In genomic region chr7:6853681-6854080, GRCh38 we compare ENCODE assay signal across 8 cellular contexts. TPM values are rescaled to one million over a fixed set of nuclear protein-coding genes. Genes with fewer than 3 reads are reported as not detected.
DNase-seq lines count a peak whose midpoint lies in the region; ATAC-seq and TF ChIP-seq lines count a peak whose summit lies in the region.
"Not testable (repeated sequence)": the region's sequence is repeated elsewhere in the genome, so short reads cannot be mapped to it uniquely, and the experiment has no call there.

No MANE protein-coding gene starts in this region.

- not testable (repeated sequence) for H3K27ac Mint-ChIP-seq in CD8-positive, alpha-beta T cell; T-helper 1 cell treated with Interleukin-12 subunit alpha and Interleukin-12 subunit beta and Interleukin-4 antibody, amounts not matched to agents 30 μg/mL and 1 μg/mL, for 36 hours; activated T-cell treated with anti-CD3 and anti-CD28 coated beads, Interleukin-2, amount 50 U/mL, for 24 hours; activated naive CD4-positive, alpha-beta T cell treated with anti-CD3 and anti-CD28 coated beads, Interleukin-2, amount 10 ng/mL, durations not matched to agents 7 days and 5 days; chondrocyte (ENCODE audit: unreplicated experiment); natural killer cell treated with Interleukin-12 subunit alpha and Interleukin-12 subunit beta and Interleukin-15 and Interleukin-18, amount 100 ng/mL, for 72 hours; progenitor cell of endocrine pancreas
- peak overlapping the region in 1 of 6 donors; percentile 58 for H3K27ac Mint-ChIP-seq in immature natural killer cell

- TF ChIP-seq CTCF in CD8-positive, alpha-beta T cell (IDR thresholded peaks at IDR 0.05); chondrocyte (IDR thresholded peaks at IDR 0.05); progenitor cell of endocrine pancreas (IDR thresholded peaks at IDR 0.05; ENCODE audit: unreplicated experiment): not testable (repeated sequence)

- POLR2A ChIA-PET in CD8-positive, alpha-beta T cell (lab: Charles Lee) = not testable (repeated sequence)

- H3K4me1 ChIP-seq in CD8-positive, alpha-beta T cell (ENCODE audit: insufficient read depth, low read length) = not testable (repeated sequence)

- not testable (repeated sequence) for H3K36me3 Mint-ChIP-seq in CD8-positive, alpha-beta T cell; T-helper 1 cell treated with Interleukin-12 subunit alpha and Interleukin-12 subunit beta and Interleukin-4 antibody, amounts not matched to agents 30 μg/mL and 1 μg/mL, for 36 hours (ENCODE audit: low read depth); activated T-cell treated with anti-CD3 and anti-CD28 coated beads, Interleukin-2, amount 50 U/mL, for 24 hours (ENCODE audit: low read depth); activated naive CD4-positive, alpha-beta T cell treated with anti-CD3 and anti-CD28 coated beads, Interleukin-2, amount 10 ng/mL, durations not matched to agents 7 days and 5 days; chondrocyte (ENCODE audit: low read depth); immature natural killer cell; natural killer cell treated with Interleukin-12 subunit alpha and Interleukin-12 subunit beta and Interleukin-15 and Interleukin-18, amount 100 ng/mL, for 72 hours; progenitor cell of endocrine pancreas (ENCODE audit: insufficient read depth)

- not testable (repeated sequence) for H3K36me3 ChIP-seq in CD8-positive, alpha-beta T cell (ENCODE audit: insufficient read depth, low read length)

- peak overlapping the region; percentile 70 for H3K4me3 Mint-ChIP-seq in CD8-positive, alpha-beta T cell
- peak overlapping the region; percentile 35 for H3K4me3 Mint-ChIP-seq in T-helper 1 cell treated with Interleukin-12 subunit alpha and Interleukin-12 subunit beta and Interleukin-4 antibody, amounts not matched to agents 30 μg/mL and 1 μg/mL, for 36 hours
- H3K4me3 Mint-ChIP-seq in activated T-cell treated with anti-CD3 and anti-CD28 coated beads, Interleukin-2, amount 50 U/mL, for 24 hours = peak overlapping the region; percentile 2
- H3K4me3 Mint-ChIP-seq in activated naive CD4-positive, alpha-beta T cell treated with anti-CD3 and anti-CD28 coated beads, Interleukin-2, amount 10 ng/mL, durations not matched to agents 7 days and 5 days = peak overlapping the region; percentile 45
- peak overlapping the region; percentile 40 for H3K4me3 Mint-ChIP-seq in chondrocyte (ENCODE audit: unreplicated experiment)
- H3K4me3 Mint-ChIP-seq in immature natural killer cell = peak overlapping the region; percentile 34 to 73 (median 63)
- peak overlapping the region; percentile 47 for H3K4me3 Mint-ChIP-seq in natural killer cell treated with Interleukin-12 subunit alpha and Interleukin-12 subunit beta and Interleukin-15 and Interleukin-18, amount 100 ng/mL, for 72 hours
- H3K4me3 Mint-ChIP-seq in progenitor cell of endocrine pancreas (ENCODE audit: low read depth) = peak overlapping the region; percentile 26

- H3K9me3 Mint-ChIP-seq in CD8-positive, alpha-beta T cell; T-helper 1 cell treated with Interleukin-12 subunit alpha and Interleukin-12 subunit beta and Interleukin-4 antibody, amounts not matched to agents 30 μg/mL and 1 μg/mL, for 36 hours; activated T-cell treated with anti-CD3 and anti-CD28 coated beads, Interleukin-2, amount 50 U/mL, for 24 hours; activated naive CD4-positive, alpha-beta T cell treated with anti-CD3 and anti-CD28 coated beads, Interleukin-2, amount 10 ng/mL, durations not matched to agents 7 days and 5 days; chondrocyte (ENCODE audit: low read depth); immature natural killer cell; natural killer cell treated with Interleukin-12 subunit alpha and Interleukin-12 subunit beta and Interleukin-15 and Interleukin-18, amount 100 ng/mL, for 72 hours; progenitor cell of endocrine pancreas (ENCODE audit: low read depth): not testable (repeated sequence)

- not testable (repeated sequence) for H3K27me3 Mint-ChIP-seq in CD8-positive, alpha-beta T cell (ENCODE audit: low read depth); chondrocyte (ENCODE audit: low read depth); immature natural killer cell (ENCODE audit: low read depth in 3 of 3); natural killer cell treated with Interleukin-12 subunit alpha and Interleukin-12 subunit beta and Interleukin-15 and Interleukin-18, amount 100 ng/mL, for 72 hours; progenitor cell of endocrine pancreas
- peaks cover 14% of the 10 kb centered on the region for H3K27me3 Mint-ChIP-seq in T-helper 1 cell treated with Interleukin-12 subunit alpha and Interleukin-12 subunit beta and Interleukin-4 antibody, amounts not matched to agents 30 μg/mL and 1 μg/mL, for 36 hours (ENCODE audit: low read depth)
- peaks cover 15% of the 10 kb centered on the region for H3K27me3 Mint-ChIP-seq in activated T-cell treated with anti-CD3 and anti-CD28 coated beads, Interleukin-2, amount 50 U/mL, for 24 hours
- peaks cover 30% of the 10 kb centered on the region for H3K27me3 Mint-ChIP-seq in activated naive CD4-positive, alpha-beta T cell treated with anti-CD3 and anti-CD28 coated beads, Interleukin-2, amount 10 ng/mL, durations not matched to agents 7 days and 5 days

- H3K27ac ChIP-seq in CD8-positive, alpha-beta T cell (ENCODE audit: low read depth, low read length) = not testable (repeated sequence)

- CTCF ChIA-PET in CD8-positive, alpha-beta T cell (lab: Charles Lee); activated naive CD4-positive, alpha-beta T cell treated with anti-CD3 and anti-CD28 coated beads, Interleukin-2, amount 10 ng/mL, durations not matched to agents 7 days and 5 days (lab: Charles Lee): not testable (repeated sequence)

- not testable (repeated sequence) for H3K4me1 Mint-ChIP-seq in CD8-positive, alpha-beta T cell (ENCODE audit: low read depth); T-helper 1 cell treated with Interleukin-12 subunit alpha and Interleukin-12 subunit beta and Interleukin-4 antibody, amounts not matched to agents 30 μg/mL and 1 μg/mL, for 36 hours (ENCODE audit: low read depth); activated T-cell treated with anti-CD3 and anti-CD28 coated beads, Interleukin-2, amount 50 U/mL, for 24 hours (ENCODE audit: low read depth); activated naive CD4-positive, alpha-beta T cell treated with anti-CD3 and anti-CD28 coated beads, Interleukin-2, amount 10 ng/mL, durations not matched to agents 7 days and 5 days; chondrocyte (ENCODE audit: low read depth); immature natural killer cell; natural killer cell treated with Interleukin-12 subunit alpha and Interleukin-12 subunit beta and Interleukin-15 and Interleukin-18, amount 100 ng/mL, for 72 hours (ENCODE audit: low read depth in 2 of 2); progenitor cell of endocrine pancreas (ENCODE audit: low read depth)

- not testable (repeated sequence) for DNase-seq in CD8-positive, alpha-beta T cell; activated T-cell treated with anti-CD3 and anti-CD28 coated beads, Interleukin-2, amount 50 U/mL, for 24 hours; activated naive CD4-positive, alpha-beta T cell treated with anti-CD3 and anti-CD28 coated beads, Interleukin-2, amount 10 ng/mL, durations not matched to agents 7 days and 5 days; chondrocyte (ENCODE audit: low spot score); immature natural killer cell; natural killer cell treated with Interleukin-12 subunit alpha and Interleukin-12 subunit beta and Interleukin-15 and Interleukin-18, amount 100 ng/mL, for 72 hours (ENCODE audit: low spot score); progenitor cell of endocrine pancreas (ENCODE audit: low spot score, unreplicated experiment)

- H3K27me3 ChIP-seq in CD8-positive, alpha-beta T cell (ENCODE audit: insufficient read depth, low read length) = not testable (repeated sequence)

- ATAC-seq in CD8-positive, alpha-beta T cell; natural killer cell treated with Interleukin-12 subunit alpha and Interleukin-12 subunit beta and Interleukin-15 and Interleukin-18, amount 100 ng/mL, for 72 hours: not testable (repeated sequence)

- not testable (repeated sequence) for H3K9me3 ChIP-seq in CD8-positive, alpha-beta T cell (ENCODE audit: low read length)

- intact Hi-C loops in CD8-positive, alpha-beta T cell (cut with DNase I, micrococcal nuclease) = not testable (repeated sequence)

- not testable (repeated sequence) for H3K4me3 ChIP-seq in CD8-positive, alpha-beta T cell (ENCODE audit: low read depth, low read length)

RNA-seq across cellular contexts. Expression of gene CCZ1B, which starts 27.6 kb away (rescaled TPM):
- 10 to 100 TPM; 82.2 to 95.3 TPM for total RNA-seq in CD8-positive, alpha-beta T cell
- 71.6 to 78.6 TPM (median 72.6 TPM) in 3 replicates for total RNA-seq in chondrocyte
- 10 to 100 TPM; 19.4 to 46.7 (median 35.5) TPM for polyA plus RNA-seq in immature natural killer cell
- 100 to 1,000 TPM in 1 of 2 donors, 10 to 100 TPM in 1; 66.8 to 108 TPM for total RNA-seq in natural killer cell treated with Interleukin-12 subunit alpha and Interleukin-12 subunit beta and Interleukin-15 and Interleukin-18, amount 100 ng/mL, for 72 hours
- 71.5 and 83.6 TPM in 2 replicates for total RNA-seq in progenitor cell of endocrine pancreas

Comparison
In these comparisons a context has a peak if more than half of its experiments do, and no peak if none do; other contexts are left out.
1. H3K4me3 Mint-ChIP-seq: peak in every context shown above with its lines; median percentile 70 in CD8-positive, alpha-beta T cell; 63 in immature natural killer cell; 47 in natural killer cell treated with Interleukin-12 subunit alpha and Interleukin-12 subunit beta and Interleukin-15 and Interleukin-18, amount 100 ng/mL, for 72 hours; 45 in activated naive CD4-positive, alpha-beta T cell treated with anti-CD3 and anti-CD28 coated beads, Interleukin-2, amount 10 ng/mL, durations not matched to agents 7 days and 5 days; 40 in chondrocyte; 35 in T-helper 1 cell treated with Interleukin-12 subunit alpha and Interleukin-12 subunit beta and Interleukin-4 antibody, amounts not matched to agents 30 μg/mL and 1 μg/mL, for 36 hours; 26 in progenitor cell of endocrine pancreas; 2 in activated T-cell treated with anti-CD3 and anti-CD28 coated beads, Interleukin-2, amount 50 U/mL, for 24 hours.